ENCODE assay signal across 1 cellular context in the genomic region with DNA sequence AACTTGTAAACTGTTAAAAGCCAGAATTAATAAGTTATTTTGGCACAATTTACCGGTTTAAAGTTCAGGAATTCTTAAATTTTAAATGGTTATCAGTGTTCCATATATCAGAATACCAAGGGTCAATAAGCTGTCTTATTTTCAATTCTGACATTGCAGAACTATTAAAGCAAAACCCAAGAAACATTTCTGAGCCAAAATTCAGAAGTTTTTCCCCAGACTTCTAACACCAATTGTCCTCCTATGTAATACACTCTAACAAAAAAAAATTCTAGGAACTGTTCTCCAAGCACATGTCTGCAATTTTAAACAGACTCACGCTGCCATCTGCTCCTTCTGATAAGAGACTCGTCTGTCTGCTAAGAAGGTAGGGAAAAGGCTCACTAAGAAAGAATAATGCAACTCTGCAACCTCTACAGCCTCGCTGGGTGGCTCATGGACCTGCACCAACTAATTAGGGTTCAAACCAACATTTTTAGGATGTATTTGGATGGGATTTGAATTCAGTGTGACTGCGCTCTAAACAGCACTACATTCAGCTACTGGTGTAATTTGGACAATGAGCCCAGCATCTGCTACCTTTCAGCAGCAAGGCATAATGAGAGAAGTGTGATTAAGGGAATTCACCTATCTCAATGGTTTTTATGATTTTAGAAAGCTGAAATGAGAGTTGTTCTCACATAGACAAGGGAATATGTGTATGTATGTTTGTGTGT.
TF ChIP-seq lines count a peak whose summit lies in the region.

No MANE protein-coding gene starts in this region.

TF ChIP-seq in K562, 482 proteins besides CTCF, POLR2A, EP300 and RAD21 (continued from another document and continues in another):
- TF ChIP-seq, protein P1, sequence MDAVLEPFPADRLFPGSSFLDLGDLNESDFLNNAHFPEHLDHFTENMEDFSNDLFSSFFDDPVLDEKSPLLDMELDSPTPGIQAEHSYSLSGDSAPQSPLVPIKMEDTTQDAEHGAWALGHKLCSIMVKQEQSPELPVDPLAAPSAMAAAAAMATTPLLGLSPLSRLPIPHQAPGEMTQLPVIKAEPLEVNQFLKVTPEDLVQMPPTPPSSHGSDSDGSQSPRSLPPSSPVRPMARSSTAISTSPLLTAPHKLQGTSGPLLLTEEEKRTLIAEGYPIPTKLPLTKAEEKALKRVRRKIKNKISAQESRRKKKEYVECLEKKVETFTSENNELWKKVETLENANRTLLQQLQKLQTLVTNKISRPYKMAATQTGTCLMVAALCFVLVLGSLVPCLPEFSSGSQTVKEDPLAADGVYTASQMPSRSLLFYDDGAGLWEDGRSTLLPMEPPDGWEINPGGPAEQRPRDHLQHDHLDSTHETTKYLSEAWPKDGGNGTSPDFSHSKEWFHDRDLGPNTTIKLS (IDR thresholded peaks at IDR 0.05; ENCODE audit: borderline replicate concordance, low read depth): 0 out of 2 replicates have a peak, but pooled peaks have one; percentile 14
- TF ChIP-seq MAFG (tag; conservative IDR thresholded peaks at IDR 0.05) (peak; percentile 70), NFRKB (IDR thresholded peaks at IDR 0.05; ENCODE audit: low read depth) (no peak), NONO (IDR thresholded peaks at IDR 0.05; ENCODE audit: low read depth in 2 of 2, low read length in 1 of 2) (no peak), MCM2 (IDR thresholded peaks at IDR 0.05; ENCODE audit: low read depth) (no peak), FOXJ2 (tag; IDR thresholded peaks at IDR 0.05) (no peak; the same call in 1 of the 2 replicates), RUNX1 (IDR thresholded peaks at IDR 0.05; ENCODE audit: low read depth) (no peak), PCBP1 (IDR thresholded peaks at IDR 0.05; ENCODE audit: low read depth, low read length, poor library complexity, severe bottlenecking) (no peak), ZNF12 (CRISPR knock-in tag; IDR thresholded peaks at IDR 0.05) (no peak), POLR2G (IDR thresholded peaks at IDR 0.05; ENCODE audit: low read depth, low read length) (no peak), MYBL2 (IDR thresholded peaks at IDR 0.05; ENCODE audit: low read depth) (peak; percentile 83), MYBL2 (CRISPR knock-in tag; IDR thresholded peaks at IDR 0.05; ENCODE audit: borderline replicate concordance) (no peak), TRIM28 (IDR thresholded peaks at IDR 0.05) (0 out of 2 replicates have a peak, but pooled peaks have one; percentile 41), HDAC2 (IDR thresholded peaks at IDR 0.05) (0 out of 2 replicates have a peak, but pooled peaks have one; percentile 22), ELF2 (CRISPR knock-in tag; IDR thresholded peaks at IDR 0.05) (no peak), KAT2B (IDR thresholded peaks at IDR 0.05; ENCODE audit: low read depth, low read length) (no peak), TAF15 (IDR thresholded peaks at IDR 0.05; ENCODE audit: low read depth, low read length) (no peak), CREM (IDR thresholded peaks at IDR 0.05; ENCODE audit: low read depth) (peak; percentile 33; the same call in 1 of the 2 replicates), SRSF9 (IDR thresholded peaks at IDR 0.05; ENCODE audit: borderline replicate concordance, low read depth, low read length) (no peak), CREB1 (IDR thresholded peaks at IDR 0.05) (no peak), CREB1 (CRISPR knock-in tag; IDR thresholded peaks at IDR 0.05) (no peak), ZNF507 (tag; conservative IDR thresholded peaks at IDR 0.05) (no peak), PHB2 (IDR thresholded peaks at IDR 0.05; ENCODE audit: low read depth) (peak; percentile 50; the same call in 1 of the 2 replicates), BCOR (IDR thresholded peaks at IDR 0.05) (peak; percentile 46; the same call in 1 of the 2 replicates), ZNF146 (CRISPR knock-in tag; IDR thresholded peaks at IDR 0.05; ENCODE audit: unreplicated experiment) (no peak), ZNF124 (CRISPR knock-in tag; IDR thresholded peaks at IDR 0.05) (no peak), HNRNPLL (IDR thresholded peaks at IDR 0.05; ENCODE audit: low read depth, low read length, poor library complexity, severe bottlenecking) (no peak), RBBP5 (IDR thresholded peaks at IDR 0.05; ENCODE audit: borderline replicate concordance, insufficient read depth, low read length, poor library complexity, severe bottlenecking) (peak; percentile 46), TEAD1 (CRISPR knock-in tag; IDR thresholded peaks at IDR 0.05) (no peak; a peak in 1 of 4 replicates)
- TF ChIP-seq, protein P2, sequence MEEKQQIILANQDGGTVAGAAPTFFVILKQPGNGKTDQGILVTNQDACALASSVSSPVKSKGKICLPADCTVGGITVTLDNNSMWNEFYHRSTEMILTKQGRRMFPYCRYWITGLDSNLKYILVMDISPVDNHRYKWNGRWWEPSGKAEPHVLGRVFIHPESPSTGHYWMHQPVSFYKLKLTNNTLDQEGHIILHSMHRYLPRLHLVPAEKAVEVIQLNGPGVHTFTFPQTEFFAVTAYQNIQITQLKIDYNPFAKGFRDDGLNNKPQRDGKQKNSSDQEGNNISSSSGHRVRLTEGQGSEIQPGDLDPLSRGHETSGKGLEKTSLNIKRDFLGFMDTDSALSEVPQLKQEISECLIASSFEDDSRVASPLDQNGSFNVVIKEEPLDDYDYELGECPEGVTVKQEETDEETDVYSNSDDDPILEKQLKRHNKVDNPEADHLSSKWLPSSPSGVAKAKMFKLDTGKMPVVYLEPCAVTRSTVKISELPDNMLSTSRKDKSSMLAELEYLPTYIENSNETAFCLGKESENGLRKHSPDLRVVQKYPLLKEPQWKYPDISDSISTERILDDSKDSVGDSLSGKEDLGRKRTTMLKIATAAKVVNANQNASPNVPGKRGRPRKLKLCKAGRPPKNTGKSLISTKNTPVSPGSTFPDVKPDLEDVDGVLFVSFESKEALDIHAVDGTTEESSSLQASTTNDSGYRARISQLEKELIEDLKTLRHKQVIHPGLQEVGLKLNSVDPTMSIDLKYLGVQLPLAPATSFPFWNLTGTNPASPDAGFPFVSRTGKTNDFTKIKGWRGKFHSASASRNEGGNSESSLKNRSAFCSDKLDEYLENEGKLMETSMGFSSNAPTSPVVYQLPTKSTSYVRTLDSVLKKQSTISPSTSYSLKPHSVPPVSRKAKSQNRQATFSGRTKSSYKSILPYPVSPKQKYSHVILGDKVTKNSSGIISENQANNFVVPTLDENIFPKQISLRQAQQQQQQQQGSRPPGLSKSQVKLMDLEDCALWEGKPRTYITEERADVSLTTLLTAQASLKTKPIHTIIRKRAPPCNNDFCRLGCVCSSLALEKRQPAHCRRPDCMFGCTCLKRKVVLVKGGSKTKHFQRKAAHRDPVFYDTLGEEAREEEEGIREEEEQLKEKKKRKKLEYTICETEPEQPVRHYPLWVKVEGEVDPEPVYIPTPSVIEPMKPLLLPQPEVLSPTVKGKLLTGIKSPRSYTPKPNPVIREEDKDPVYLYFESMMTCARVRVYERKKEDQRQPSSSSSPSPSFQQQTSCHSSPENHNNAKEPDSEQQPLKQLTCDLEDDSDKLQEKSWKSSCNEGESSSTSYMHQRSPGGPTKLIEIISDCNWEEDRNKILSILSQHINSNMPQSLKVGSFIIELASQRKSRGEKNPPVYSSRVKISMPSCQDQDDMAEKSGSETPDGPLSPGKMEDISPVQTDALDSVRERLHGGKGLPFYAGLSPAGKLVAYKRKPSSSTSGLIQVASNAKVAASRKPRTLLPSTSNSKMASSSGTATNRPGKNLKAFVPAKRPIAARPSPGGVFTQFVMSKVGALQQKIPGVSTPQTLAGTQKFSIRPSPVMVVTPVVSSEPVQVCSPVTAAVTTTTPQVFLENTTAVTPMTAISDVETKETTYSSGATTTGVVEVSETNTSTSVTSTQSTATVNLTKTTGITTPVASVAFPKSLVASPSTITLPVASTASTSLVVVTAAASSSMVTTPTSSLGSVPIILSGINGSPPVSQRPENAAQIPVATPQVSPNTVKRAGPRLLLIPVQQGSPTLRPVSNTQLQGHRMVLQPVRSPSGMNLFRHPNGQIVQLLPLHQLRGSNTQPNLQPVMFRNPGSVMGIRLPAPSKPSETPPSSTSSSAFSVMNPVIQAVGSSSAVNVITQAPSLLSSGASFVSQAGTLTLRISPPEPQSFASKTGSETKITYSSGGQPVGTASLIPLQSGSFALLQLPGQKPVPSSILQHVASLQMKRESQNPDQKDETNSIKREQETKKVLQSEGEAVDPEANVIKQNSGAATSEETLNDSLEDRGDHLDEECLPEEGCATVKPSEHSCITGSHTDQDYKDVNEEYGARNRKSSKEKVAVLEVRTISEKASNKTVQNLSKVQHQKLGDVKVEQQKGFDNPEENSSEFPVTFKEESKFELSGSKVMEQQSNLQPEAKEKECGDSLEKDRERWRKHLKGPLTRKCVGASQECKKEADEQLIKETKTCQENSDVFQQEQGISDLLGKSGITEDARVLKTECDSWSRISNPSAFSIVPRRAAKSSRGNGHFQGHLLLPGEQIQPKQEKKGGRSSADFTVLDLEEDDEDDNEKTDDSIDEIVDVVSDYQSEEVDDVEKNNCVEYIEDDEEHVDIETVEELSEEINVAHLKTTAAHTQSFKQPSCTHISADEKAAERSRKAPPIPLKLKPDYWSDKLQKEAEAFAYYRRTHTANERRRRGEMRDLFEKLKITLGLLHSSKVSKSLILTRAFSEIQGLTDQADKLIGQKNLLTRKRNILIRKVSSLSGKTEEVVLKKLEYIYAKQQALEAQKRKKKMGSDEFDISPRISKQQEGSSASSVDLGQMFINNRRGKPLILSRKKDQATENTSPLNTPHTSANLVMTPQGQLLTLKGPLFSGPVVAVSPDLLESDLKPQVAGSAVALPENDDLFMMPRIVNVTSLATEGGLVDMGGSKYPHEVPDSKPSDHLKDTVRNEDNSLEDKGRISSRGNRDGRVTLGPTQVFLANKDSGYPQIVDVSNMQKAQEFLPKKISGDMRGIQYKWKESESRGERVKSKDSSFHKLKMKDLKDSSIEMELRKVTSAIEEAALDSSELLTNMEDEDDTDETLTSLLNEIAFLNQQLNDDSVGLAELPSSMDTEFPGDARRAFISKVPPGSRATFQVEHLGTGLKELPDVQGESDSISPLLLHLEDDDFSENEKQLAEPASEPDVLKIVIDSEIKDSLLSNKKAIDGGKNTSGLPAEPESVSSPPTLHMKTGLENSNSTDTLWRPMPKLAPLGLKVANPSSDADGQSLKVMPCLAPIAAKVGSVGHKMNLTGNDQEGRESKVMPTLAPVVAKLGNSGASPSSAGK (IDR thresholded peaks at IDR 0.05): peak; percentile 77
- TF ChIP-seq, protein P3, sequence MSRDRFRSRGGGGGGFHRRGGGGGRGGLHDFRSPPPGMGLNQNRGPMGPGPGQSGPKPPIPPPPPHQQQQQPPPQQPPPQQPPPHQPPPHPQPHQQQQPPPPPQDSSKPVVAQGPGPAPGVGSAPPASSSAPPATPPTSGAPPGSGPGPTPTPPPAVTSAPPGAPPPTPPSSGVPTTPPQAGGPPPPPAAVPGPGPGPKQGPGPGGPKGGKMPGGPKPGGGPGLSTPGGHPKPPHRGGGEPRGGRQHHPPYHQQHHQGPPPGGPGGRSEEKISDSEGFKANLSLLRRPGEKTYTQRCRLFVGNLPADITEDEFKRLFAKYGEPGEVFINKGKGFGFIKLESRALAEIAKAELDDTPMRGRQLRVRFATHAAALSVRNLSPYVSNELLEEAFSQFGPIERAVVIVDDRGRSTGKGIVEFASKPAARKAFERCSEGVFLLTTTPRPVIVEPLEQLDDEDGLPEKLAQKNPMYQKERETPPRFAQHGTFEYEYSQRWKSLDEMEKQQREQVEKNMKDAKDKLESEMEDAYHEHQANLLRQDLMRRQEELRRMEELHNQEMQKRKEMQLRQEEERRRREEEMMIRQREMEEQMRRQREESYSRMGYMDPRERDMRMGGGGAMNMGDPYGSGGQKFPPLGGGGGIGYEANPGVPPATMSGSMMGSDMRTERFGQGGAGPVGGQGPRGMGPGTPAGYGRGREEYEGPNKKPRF (IDR thresholded peaks at IDR 0.05; ENCODE audit: low read depth, low read length): no peak
- TF ChIP-seq, protein P4, sequence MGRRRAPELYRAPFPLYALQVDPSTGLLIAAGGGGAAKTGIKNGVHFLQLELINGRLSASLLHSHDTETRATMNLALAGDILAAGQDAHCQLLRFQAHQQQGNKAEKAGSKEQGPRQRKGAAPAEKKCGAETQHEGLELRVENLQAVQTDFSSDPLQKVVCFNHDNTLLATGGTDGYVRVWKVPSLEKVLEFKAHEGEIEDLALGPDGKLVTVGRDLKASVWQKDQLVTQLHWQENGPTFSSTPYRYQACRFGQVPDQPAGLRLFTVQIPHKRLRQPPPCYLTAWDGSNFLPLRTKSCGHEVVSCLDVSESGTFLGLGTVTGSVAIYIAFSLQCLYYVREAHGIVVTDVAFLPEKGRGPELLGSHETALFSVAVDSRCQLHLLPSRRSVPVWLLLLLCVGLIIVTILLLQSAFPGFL (CRISPR knock-in tag; IDR thresholded peaks at IDR 0.05): no peak
- TF ChIP-seq, protein P5, sequence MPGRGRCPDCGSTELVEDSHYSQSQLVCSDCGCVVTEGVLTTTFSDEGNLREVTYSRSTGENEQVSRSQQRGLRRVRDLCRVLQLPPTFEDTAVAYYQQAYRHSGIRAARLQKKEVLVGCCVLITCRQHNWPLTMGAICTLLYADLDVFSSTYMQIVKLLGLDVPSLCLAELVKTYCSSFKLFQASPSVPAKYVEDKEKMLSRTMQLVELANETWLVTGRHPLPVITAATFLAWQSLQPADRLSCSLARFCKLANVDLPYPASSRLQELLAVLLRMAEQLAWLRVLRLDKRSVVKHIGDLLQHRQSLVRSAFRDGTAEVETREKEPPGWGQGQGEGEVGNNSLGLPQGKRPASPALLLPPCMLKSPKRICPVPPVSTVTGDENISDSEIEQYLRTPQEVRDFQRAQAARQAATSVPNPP (IDR thresholded peaks at IDR 0.05; ENCODE audit: borderline replicate concordance, insufficient read depth, insufficient read length): no peak
- TF ChIP-seq, protein P6, sequence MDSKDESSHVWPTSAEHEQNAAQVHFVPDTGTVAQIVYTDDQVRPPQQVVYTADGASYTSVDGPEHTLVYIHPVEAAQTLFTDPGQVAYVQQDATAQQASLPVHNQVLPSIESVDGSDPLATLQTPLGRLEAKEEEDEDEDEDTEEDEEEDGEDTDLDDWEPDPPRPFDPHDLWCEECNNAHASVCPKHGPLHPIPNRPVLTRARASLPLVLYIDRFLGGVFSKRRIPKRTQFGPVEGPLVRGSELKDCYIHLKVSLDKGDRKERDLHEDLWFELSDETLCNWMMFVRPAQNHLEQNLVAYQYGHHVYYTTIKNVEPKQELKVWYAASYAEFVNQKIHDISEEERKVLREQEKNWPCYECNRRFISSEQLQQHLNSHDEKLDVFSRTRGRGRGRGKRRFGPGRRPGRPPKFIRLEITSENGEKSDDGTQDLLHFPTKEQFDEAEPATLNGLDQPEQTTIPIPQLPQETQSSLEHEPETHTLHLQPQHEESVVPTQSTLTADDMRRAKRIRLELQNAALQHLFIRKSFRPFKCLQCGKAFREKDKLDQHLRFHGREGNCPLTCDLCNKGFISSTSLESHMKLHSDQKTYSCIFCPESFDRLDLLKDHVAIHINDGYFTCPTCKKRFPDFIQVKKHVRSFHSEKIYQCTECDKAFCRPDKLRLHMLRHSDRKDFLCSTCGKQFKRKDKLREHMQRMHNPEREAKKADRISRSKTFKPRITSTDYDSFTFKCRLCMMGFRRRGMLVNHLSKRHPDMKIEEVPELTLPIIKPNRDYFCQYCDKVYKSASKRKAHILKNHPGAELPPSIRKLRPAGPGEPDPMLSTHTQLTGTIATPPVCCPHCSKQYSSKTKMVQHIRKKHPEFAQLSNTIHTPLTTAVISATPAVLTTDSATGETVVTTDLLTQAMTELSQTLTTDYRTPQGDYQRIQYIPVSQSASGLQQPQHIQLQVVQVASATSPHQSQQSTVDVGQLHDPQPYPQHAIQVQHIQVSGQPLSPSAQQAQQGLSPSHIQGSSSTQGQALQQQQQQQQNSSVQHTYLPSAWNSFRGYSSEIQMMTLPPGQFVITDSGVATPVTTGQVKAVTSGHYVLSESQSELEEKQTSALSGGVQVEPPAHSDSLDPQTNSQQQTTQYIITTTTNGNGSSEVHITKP (IDR thresholded peaks at IDR 0.05; ENCODE audit: partially characterized antibody): peak; percentile 75
